Comparison of ENCODE assay signal across 14 cellular contexts in genomic region chr17:75983501-75984181, GRCh38. TPM values are rescaled to one million over a fixed set of nuclear protein-coding genes. Genes with fewer than 3 reads are reported as not detected.
A peak's percentile ranks its signal among the peaks of the same experiment; 100 is the strongest.
DNase-seq lines count a peak whose midpoint lies in the region; TF ChIP-seq lines count a peak whose summit lies in the region.
"Had no signal": no experiment of that assay in that cellular context is flagged by ENCODE, and none has a peak within 500 bp of the region (broad histone marks: within the 10 kb centered on the region; RNA-seq: fewer than 3 reads in every experiment).

No MANE protein-coding gene starts in this region.

- H3K4me1 ChIP-seq in mucosa of stomach (ENCODE audit: control insufficient read depth, insufficient read depth, low read length), result peaks cover 40% of the 10 kb centered on the region

- peak; percentile 52 for DNase-seq in GF-D8 (lab: John Stamatoyannopoulos, UW)
- DNase-seq in NCI-H82 treated with DMSO at 0.1 percent for 48 hours (lab: John Stamatoyannopoulos, UW; ENCODE audit: unreplicated experiment), result peak; percentile 21
- DNase-seq in epithelial cell of esophagus (ENCODE audit: low read depth), result peak; percentile 55
- no peak for DNase-seq in HuH-7.5 (ENCODE audit: low spot score)
- no peak for DNase-seq in mucosa of gallbladder (ENCODE audit: low spot score)
- no peak for DNase-seq in T-helper 2 cell
- no peak for DNase-seq in G401 (ENCODE audit: low spot score)
- DNase-seq: activated T-cell treated with anti-CD3 and anti-CD28 coated beads, Interleukin-2, amount 50 U/mL, for 48 hours; CD8-positive, alpha-beta memory T cell; GOT3; NCI-H510A; T1000 had no signal

- no peak for TF ChIP-seq CTCF in epithelial cell of esophagus (IDR thresholded peaks at IDR 0.05; ENCODE audit: insufficient read depth, low read depth, low read length, missing control alignments)

- H3K4me3 ChIP-seq in epithelial cell of esophagus (ENCODE audit: low read length), result no peak overlapping the region
- no peak overlapping the region for H3K4me3 ChIP-seq in mucosa of stomach (ENCODE audit: low read length)

- H3K9ac ChIP-seq in mucosa of stomach (ENCODE audit: low read length), result peak overlapping the region; percentile 28

- in situ Hi-C loops in G401 (cut with HindIII; ENCODE audit: low sequenced_read_pairs), result no loop called here

- no peaks in the 10 kb centered on the region for H3K9me3 ChIP-seq in mucosa of stomach (ENCODE audit: control insufficient read depth, low read length)

- no peaks in the 10 kb centered on the region for H3K27me3 ChIP-seq in mucosa of stomach (ENCODE audit: control insufficient read depth, insufficient read depth, low read length)

- H3K36me3 ChIP-seq in mucosa of stomach (ENCODE audit: control insufficient read depth, insufficient read depth, low read length), result no peaks in the 10 kb centered on the region

RNA-seq across cellular contexts. Expression of gene TEN1, which starts 4.6 kb away (rescaled TPM):
- total RNA-seq in mucosa of gallbladder, result 22.9 TPM
- 31.4 and 39.4 TPM in 2 replicates for total RNA-seq in G401 (2014; rRNA removed; shearing (Covaris generic))

RNA-seq across cellular contexts. Expression of gene ACOX1, which starts 4.7 kb away (rescaled TPM):
- 102 TPM for total RNA-seq in mucosa of gallbladder
- 27.7 and 32.2 TPM in 2 replicates for total RNA-seq in G401 (2014; rRNA removed; shearing (Covaris generic))

RNA-seq across cellular contexts. Expression of gene CDK3, which starts 17.0 kb away (rescaled TPM):
- 11.9 TPM for total RNA-seq in mucosa of gallbladder
- 0.68 and 2.5 TPM in 2 replicates for total RNA-seq in G401 (2014; rRNA removed; shearing (Covaris generic))

RNA-seq across cellular contexts. Expression of gene FBF1, which starts 42.8 kb away (rescaled TPM):
- total RNA-seq in mucosa of gallbladder, result 28.9 TPM
- total RNA-seq in G401 (2014; rRNA removed; shearing (Covaris generic)), result 10.4 and 21.6 TPM in 2 replicates

RNA-seq across cellular contexts. Expression of gene EVPL, which starts 43.5 kb away (rescaled TPM):
- total RNA-seq in mucosa of gallbladder, result 14.9 TPM
- total RNA-seq in G401 (2014; rRNA removed; shearing (Covaris generic)), result 0.80 and 5.4 TPM in 2 replicates
- total RNA-seq: chondrocyte had no signal

Comparison
In these comparisons a context has a peak if more than half of its experiments do, and no peak if none do; other contexts are left out.
1. DNase-seq: peak in GF-D8 (single experiment), NCI-H82 treated with DMSO at 0.1 percent for 48 hours (single experiment) and epithelial cell of esophagus (single experiment); none in HuH-7.5 (single experiment), mucosa of gallbladder (single experiment), T-helper 2 cell (0 of 5) and G401 (single experiment).